ENCODE assay signal across 7 cellular contexts in genomic region chr2:91463007-91463406, GRCh38.
A peak's percentile ranks its signal among the peaks of the same experiment; 100 is the strongest.
DNase-seq lines count a peak whose midpoint lies in the region; ATAC-seq and TF ChIP-seq lines count a peak whose summit lies in the region.
"Not testable (repeated sequence)": the region's sequence is repeated elsewhere in the genome, so short reads cannot be mapped to it uniquely, and the experiment has no call there.

No MANE protein-coding gene starts in this region.

- H3K9me3 ChIP-seq in RWPE2 (ENCODE audit: severe bottlenecking); right atrium auricular region; mesenchymal stem cell (ENCODE audit: control insufficient read depth, low read length); spleen: not testable (repeated sequence)

- not testable (repeated sequence) for H2AFZ ChIP-seq in mesenchymal stem cell (ENCODE audit: low read depth, low read length)

- intact Hi-C loops in Right ventricle myocardium inferior (cut with DNase I); spleen (cut with DNase I; ENCODE audit: low total_unique reads): not testable (repeated sequence)

- DNase-seq in RWPE2 (ENCODE audit: low spot score): peak; percentile 57
- DNase-seq in chondrocyte (ENCODE audit: low spot score): peak; percentile 95
- DNase-seq in Right ventricle myocardium inferior (ENCODE audit: missing footprints): peak; percentile 72
- DNase-seq in right atrium auricular region (ENCODE audit: low spot score): peak; percentile 42
- peak; percentile 0 for DNase-seq in mesenchymal stem cell
- peak; percentile 9 for DNase-seq in progenitor cell of endocrine pancreas (ENCODE audit: low spot score, unreplicated experiment)
- DNase-seq in spleen: peak; percentile 73

- H3K27me3 ChIP-seq in RWPE2 (ENCODE audit: insufficient read depth, poor library complexity, severe bottlenecking); right atrium auricular region; mesenchymal stem cell (ENCODE audit: control insufficient read depth in 1 of 2, insufficient read depth in 1 of 2, low read length in 2 of 2): not testable (repeated sequence)
- peaks cover 0 to 18% (median 0%) of the 10 kb centered on the region in 7 donors for H3K27me3 ChIP-seq in spleen (replicated peaks in 1 of 7)

- H3K18ac ChIP-seq in mesenchymal stem cell (ENCODE audit: low read depth in 1 of 2, low read length in 2 of 2): not testable (repeated sequence)

- H4K8ac ChIP-seq in mesenchymal stem cell (ENCODE audit: low read length): not testable (repeated sequence)

- not testable (repeated sequence) for H3K4me2 ChIP-seq in mesenchymal stem cell (ENCODE audit: low read length, poor library complexity, severe bottlenecking)

- not testable (repeated sequence) for H2BK12ac ChIP-seq in mesenchymal stem cell (ENCODE audit: low read length in 2 of 2)

- H3K4me1 ChIP-seq in RWPE2 (ENCODE audit: insufficient read depth, poor library complexity, severe bottlenecking); right atrium auricular region; mesenchymal stem cell (ENCODE audit: control insufficient read depth, insufficient read depth, low read depth, low read length); spleen: not testable (repeated sequence)

- not testable (repeated sequence) for TF ChIP-seq POLR2A in spleen (IDR thresholded peaks at IDR 0.05)

- not testable (repeated sequence) for H3K36me3 ChIP-seq in RWPE2 (ENCODE audit: low read depth); right atrium auricular region; mesenchymal stem cell (ENCODE audit: control insufficient read depth in 1 of 2, insufficient read depth in 2 of 2, low read depth in 1 of 2, low read length in 2 of 2); spleen

- H3K4me3 ChIP-seq in RWPE2 (ENCODE audit: severe bottlenecking); right atrium auricular region; mesenchymal stem cell (ENCODE audit: insufficient read depth in 1 of 2, low read depth in 1 of 2, low read length in 2 of 2); spleen: not testable (repeated sequence)

- not testable (repeated sequence) for H2AK5ac ChIP-seq in mesenchymal stem cell (ENCODE audit: low read length, severe bottlenecking)

- not testable (repeated sequence) for H3K4me1 Mint-ChIP-seq in chondrocyte (ENCODE audit: low read depth); progenitor cell of endocrine pancreas (ENCODE audit: low read depth)

- H3K27me3 Mint-ChIP-seq in chondrocyte (ENCODE audit: low read depth); progenitor cell of endocrine pancreas: not testable (repeated sequence)

- H3K27ac ChIP-seq in RWPE2 (ENCODE audit: poor library complexity, severe bottlenecking); right atrium auricular region; mesenchymal stem cell (ENCODE audit: low read length, poor library complexity, severe bottlenecking); spleen: not testable (repeated sequence)

- not testable (repeated sequence) for H3K23ac ChIP-seq in mesenchymal stem cell (ENCODE audit: low read length in 2 of 2)

- H3K36me3 Mint-ChIP-seq in chondrocyte (ENCODE audit: low read depth); progenitor cell of endocrine pancreas (ENCODE audit: insufficient read depth): not testable (repeated sequence)

- no CpG with 5 or more reads among the region's 2 CpGs for WGBS in mesenchymal stem cell
- WGBS in spleen, 5 donors: 74 to 87% (median 84%) methylated on average over 2 of the region's 2 CpGs

- H2BK5ac ChIP-seq in mesenchymal stem cell (ENCODE audit: low read depth, low read length, poor library complexity, severe bottlenecking): not testable (repeated sequence)

- H4K91ac ChIP-seq in mesenchymal stem cell (ENCODE audit: low read length): not testable (repeated sequence)

- not testable (repeated sequence) for H2BK15ac ChIP-seq in mesenchymal stem cell (ENCODE audit: low read depth, poor library complexity, severe bottlenecking)

- TF ChIP-seq CTCF in RWPE2 (IDR thresholded peaks at IDR 0.05; ENCODE audit: poor library complexity, severe bottlenecking); chondrocyte (IDR thresholded peaks at IDR 0.05); right atrium auricular region (IDR thresholded peaks at IDR 0.05); progenitor cell of endocrine pancreas (IDR thresholded peaks at IDR 0.05; ENCODE audit: unreplicated experiment); spleen (IDR thresholded peaks at IDR 0.05 in 8 of 11, conservative IDR thresholded peaks at IDR 0.05 in 3 of 11): not testable (repeated sequence)

- not testable (repeated sequence) for H3K79me1 ChIP-seq in mesenchymal stem cell (replicated peaks; ENCODE audit: low read length, poor library complexity, severe bottlenecking)

- not testable (repeated sequence) for H3K4ac ChIP-seq in mesenchymal stem cell (ENCODE audit: low read depth in 1 of 2, low read length in 2 of 2)

- H3K9me3 Mint-ChIP-seq in chondrocyte (ENCODE audit: low read depth) (peaks cover 17% of the 10 kb centered on the region), progenitor cell of endocrine pancreas (ENCODE audit: low read depth) (peaks cover 14% of the 10 kb centered on the region)

- not testable (repeated sequence) for H3K4me3 Mint-ChIP-seq in chondrocyte (ENCODE audit: unreplicated experiment); progenitor cell of endocrine pancreas (ENCODE audit: low read depth)

- H2BK120ac ChIP-seq in mesenchymal stem cell (ENCODE audit: low read depth, low read length): not testable (repeated sequence)

- H3K9ac ChIP-seq in mesenchymal stem cell (ENCODE audit: low read length): not testable (repeated sequence)

- not testable (repeated sequence) for H3K14ac ChIP-seq in mesenchymal stem cell (ENCODE audit: low read length in 2 of 2)

- not testable (repeated sequence) for ATAC-seq in RWPE2 (ENCODE audit: low read depth); Right ventricle myocardium inferior

- H3K27ac Mint-ChIP-seq in chondrocyte (ENCODE audit: unreplicated experiment); progenitor cell of endocrine pancreas: not testable (repeated sequence)

Comparison
In these comparisons a context has a peak if more than half of its experiments do, and no peak if none do; other contexts are left out.
1. DNase-seq: peak in every context shown above with its lines; median percentile 95 in chondrocyte; 73 in spleen; 72 in Right ventricle myocardium inferior; 57 in RWPE2; 42 in right atrium auricular region; 9 in progenitor cell of endocrine pancreas; 0 in mesenchymal stem cell.